ENCODE assay signal across 8 cellular contexts in genomic region chr17:38559025-38559879, GRCh38. TPM values are rescaled to one million over a fixed set of nuclear protein-coding genes. Genes with fewer than 3 reads are reported as not detected.
DNase-seq lines count a peak whose midpoint lies in the region; ATAC-seq and TF ChIP-seq lines count a peak whose summit lies in the region.

No MANE protein-coding gene starts in this region.

- H3K36me3 ChIP-seq in ascending aorta: no peaks in the 10 kb centered on the region
- H3K36me3 ChIP-seq in iPS-15b (ENCODE audit: control insufficient read depth, insufficient read depth, low read length): no peaks in the 10 kb centered on the region
- H3K36me3 ChIP-seq in spleen: no peaks in the 10 kb centered on the region

- 4 to 8% (median 5%) methylated on average over 31 to 44 of the region's 44 CpGs for WGBS in spleen, 5 donors

- H3K36me3 Mint-ChIP-seq in T-helper 1 cell treated with Interleukin-12 subunit alpha and Interleukin-12 subunit beta and Interleukin-4 antibody, amounts not matched to agents 30 μg/mL and 1 μg/mL, for 36 hours (ENCODE audit: low read depth): no peaks in the 10 kb centered on the region

- peaks cover 60% of the 10 kb centered on the region for H3K27me3 Mint-ChIP-seq in T-helper 1 cell treated with Interleukin-12 subunit alpha and Interleukin-12 subunit beta and Interleukin-4 antibody, amounts not matched to agents 30 μg/mL and 1 μg/mL, for 36 hours (ENCODE audit: low read depth)

- peak; percentile 57 for ATAC-seq in HG02588 (IDR thresholded peaks at IDR 0.05; ENCODE audit: unreplicated experiment)

- peak overlapping the region; percentile 74 for H3K27ac Mint-ChIP-seq in T-helper 1 cell treated with Interleukin-12 subunit alpha and Interleukin-12 subunit beta and Interleukin-4 antibody, amounts not matched to agents 30 μg/mL and 1 μg/mL, for 36 hours

- peaks cover 21% of the 10 kb centered on the region for H3K4me1 Mint-ChIP-seq in T-helper 1 cell treated with Interleukin-12 subunit alpha and Interleukin-12 subunit beta and Interleukin-4 antibody, amounts not matched to agents 30 μg/mL and 1 μg/mL, for 36 hours (ENCODE audit: low read depth)

- H3K4me1 ChIP-seq in ascending aorta (peaks cover 7 to 14% of the 10 kb centered on the region in 2 donors), iPS-15b (ENCODE audit: control insufficient read depth, insufficient read depth, low read length) (peaks cover 18% of the 10 kb centered on the region), spleen (peaks cover 23 to 77% (median 55%) of the 10 kb centered on the region in 6 donors)

- H3K4me3 ChIP-seq in ascending aorta: peak overlapping the region; percentile 35 to 58
- H3K4me3 ChIP-seq in iPS-15b (ENCODE audit: low read depth, low read length): peak overlapping the region; percentile 85
- peak overlapping the region; percentile 39 to 83 (median 56) for H3K4me3 ChIP-seq in spleen

- TF ChIP-seq POLR2A in spleen (IDR thresholded peaks at IDR 0.05): no peak

- peak; percentile 94 for DNase-seq in Daoy (ENCODE audit: low read depth)
- DNase-seq in NCI-H1694 (lab: John Stamatoyannopoulos, UW): peak; percentile 90
- DNase-seq in ascending aorta (ENCODE audit: low spot score in 2 of 2): peak; percentile 50 to 84
- DNase-seq in spleen: peak; percentile 96
- no peak for DNase-seq in dedifferentiated amniotic fluid mesenchymal stem cell (ENCODE audit: extremely low spot score)

- no peak for TF ChIP-seq CTCF in ascending aorta (IDR thresholded peaks at IDR 0.05)
- TF ChIP-seq CTCF in spleen (IDR thresholded peaks at IDR 0.05 in 8 of 11, conservative IDR thresholded peaks at IDR 0.05 in 3 of 11): peak in 10 of 11 experiments; percentile 10 to 67 (median 43)

- H3K27ac ChIP-seq in ascending aorta (no peak overlapping the region), spleen (peak overlapping the region in 5 of 8 donors; percentile 29 to 69 (median 62))

- H3K4me3 Mint-ChIP-seq in T-helper 1 cell treated with Interleukin-12 subunit alpha and Interleukin-12 subunit beta and Interleukin-4 antibody, amounts not matched to agents 30 μg/mL and 1 μg/mL, for 36 hours: peak overlapping the region; percentile 91

- H3K9ac ChIP-seq in iPS-15b (ENCODE audit: low read depth, low read length): no peak overlapping the region

- no peaks in the 10 kb centered on the region for H3K9me3 ChIP-seq in ascending aorta
- no peaks in the 10 kb centered on the region for H3K9me3 ChIP-seq in iPS-15b (ENCODE audit: control insufficient read depth, insufficient read depth, low read length)
- H3K9me3 ChIP-seq in spleen: no peaks in the 10 kb centered on the region

- no peaks in the 10 kb centered on the region for H3K9me3 Mint-ChIP-seq in T-helper 1 cell treated with Interleukin-12 subunit alpha and Interleukin-12 subunit beta and Interleukin-4 antibody, amounts not matched to agents 30 μg/mL and 1 μg/mL, for 36 hours

- peaks cover 49% of the 10 kb centered on the region for H3K27me3 ChIP-seq in ascending aorta
- peaks cover 73% of the 10 kb centered on the region for H3K27me3 ChIP-seq in iPS-15b (ENCODE audit: control insufficient read depth, insufficient read depth, low read length)
- peaks cover 0 to 64% (median 48%) of the 10 kb centered on the region in 7 donors for H3K27me3 ChIP-seq in spleen (replicated peaks in 1 of 7)

- intact Hi-C loops in ascending aorta (cut with DNase I) (no loop called here), spleen (cut with DNase I; ENCODE audit: low total_unique reads) (no loop called here)

RNA-seq across cellular contexts. Expression of gene SRCIN1, which starts 46.5 kb away (rescaled TPM):
- 0.03 and 0.80 TPM in 2 replicates for total RNA-seq in Daoy (2014; rRNA removed; shearing (Covaris generic))
- not detected for total RNA-seq in ascending aorta
- total RNA-seq in spleen: 1 to 10 TPM in 4 of 7 donors, under 1 TPM in 3; 0.32 to 3.5 (median 2.1) TPM
- polyA plus RNA-seq in spleen: 1 to 10 TPM in 1 of 3 donors, under 1 TPM in 2; 0.41 to 2.5 (median 0.98) TPM

Comparison
In these comparisons a context has a peak if more than half of its experiments do, and no peak if none do; other contexts are left out.
1. H3K27ac ChIP-seq: peak in spleen (5 of 8); none in ascending aorta (0 of 2).
2. CTCF ChIP-seq: peak in spleen (10 of 11); none in ascending aorta (0 of 3).
3. Peak in every context shown above with its lines, with median percentiles within 50 percentile points of each other: H3K4me3 ChIP-seq.